ENCODE assay signal across 8 cellular contexts in the genomic region with DNA sequence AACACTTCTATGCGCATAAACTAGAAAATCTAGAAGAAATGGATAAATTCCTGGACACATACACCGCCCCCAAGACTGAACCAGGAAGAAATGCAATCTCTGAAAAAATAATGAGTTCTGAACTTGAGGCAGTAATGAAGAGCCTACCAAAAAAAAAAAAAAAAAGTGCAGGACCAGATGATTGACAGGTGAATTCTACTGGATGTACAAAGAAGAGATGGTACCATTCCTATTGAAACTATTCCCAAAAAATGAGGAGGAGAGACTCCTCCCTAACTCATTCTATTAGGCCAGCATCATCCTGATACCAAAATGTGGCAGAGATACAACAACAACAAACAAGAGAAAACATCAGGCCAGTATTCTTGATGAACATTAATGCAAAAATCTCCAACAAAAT.
"Had no signal": no experiment of that assay in that cellular context is flagged by ENCODE, and none has a peak within 500 bp of the region (broad histone marks: within the 10 kb centered on the region; RNA-seq: fewer than 3 reads in every experiment).

No MANE protein-coding gene starts in this region.

- H3K4me3 ChIP-seq: GM12878 had no signal

- FAIRE-seq: G401.6, GM12878, GM12891, GM12892, GM18507, GM19239 had no signal

- ATAC-seq: GM12878 had no signal

- DNase-seq: GDM1, GF-D8 had no signal
